Comparison of ENCODE assay signal across 11 cellular contexts in genomic region chr5:15183520-15183919, GRCh38.
DNase-seq lines count a peak whose midpoint lies in the region; ATAC-seq and TF ChIP-seq lines count a peak whose summit lies in the region.
"Had no signal": no experiment of that assay in that cellular context is flagged by ENCODE, and none has a peak within 500 bp of the region (broad histone marks: within the 10 kb centered on the region; RNA-seq: fewer than 3 reads in every experiment).

No MANE protein-coding gene starts in this region.

- H2AFZ ChIP-seq in neural progenitor cell (replicated peaks): no peak overlapping the region

- CTCF ChIA-PET in activated CD8-positive, alpha-beta memory T cell treated with anti-CD3 and anti-CD28 coated beads, Interleukin-2, amount 10 ng/mL, durations not matched to agents 7 days and 5 days (lab: Charles Lee): no interaction called here

- H3K4me1 ChIP-seq in neural progenitor cell: no peaks in the 10 kb centered on the region

- H3K36me3 ChIP-seq in neural progenitor cell: no peaks in the 10 kb centered on the region

- H3K4me1 Mint-ChIP-seq in endothelial cell (ENCODE audit: unreplicated experiment): no peaks in the 10 kb centered on the region
- no peaks in the 10 kb centered on the region for H3K4me1 Mint-ChIP-seq in neural progenitor cell
- no peaks in the 10 kb centered on the region for H3K4me1 Mint-ChIP-seq in activated CD8-positive, alpha-beta memory T cell treated with anti-CD3 and anti-CD28 coated beads, Interleukin-2, amount 10 ng/mL, durations not matched to agents 7 days and 5 days
- H3K4me1 Mint-ChIP-seq: activated naive CD8-positive, alpha-beta T cell treated with anti-CD3 and anti-CD28 coated beads for 36 hours had no signal

- no peaks in the 10 kb centered on the region for H3K27me3 Mint-ChIP-seq in endothelial cell (ENCODE audit: unreplicated experiment)
- peaks cover 2% of the 10 kb centered on the region for H3K27me3 Mint-ChIP-seq in neural progenitor cell (ENCODE audit: insufficient read depth, low read depth)
- no peaks in the 10 kb centered on the region for H3K27me3 Mint-ChIP-seq in activated CD8-positive, alpha-beta memory T cell treated with anti-CD3 and anti-CD28 coated beads, Interleukin-2, amount 10 ng/mL, durations not matched to agents 7 days and 5 days
- H3K27me3 Mint-ChIP-seq: activated naive CD8-positive, alpha-beta T cell treated with anti-CD3 and anti-CD28 coated beads for 36 hours had no signal

- no peaks in the 10 kb centered on the region for H3K79me2 ChIP-seq in neural progenitor cell (ENCODE audit: low read depth)

- no peak for ATAC-seq in activated CD8-positive, alpha-beta memory T cell treated with anti-CD3 and anti-CD28 coated beads, Interleukin-2, amount 10 ng/mL, durations not matched to agents 7 days and 5 days
- ATAC-seq: left colon had no signal

- H4K20me1 ChIP-seq in neural progenitor cell (ENCODE audit: low read depth): no peaks in the 10 kb centered on the region

- no peak overlapping the region for H3K27ac ChIP-seq in neural progenitor cell

- no peak overlapping the region for H3K4me2 ChIP-seq in neural progenitor cell

- DNase-seq in NCI-H524 (lab: John Stamatoyannopoulos, UW): peak; percentile 49 to 66
- DNase-seq in NCI-H524 treated with DMSO at 0.1 percent for 48 hours (lab: John Stamatoyannopoulos, UW): no peak
- peak; percentile 3 for DNase-seq in M059J (ENCODE audit: low read depth)
- no peak for DNase-seq in endothelial cell (ENCODE audit: low spot score)
- no peak for DNase-seq in neural progenitor cell (ENCODE audit: low spot score)
- no peak for DNase-seq in stimulated activated CD4-positive, alpha-beta T cell treated with anti-CD3 and anti-CD28 coated beads, Interleukin-4, amount 100 ng/mL, for 24 hours
- no peak for DNase-seq in activated CD8-positive, alpha-beta memory T cell treated with anti-CD3 and anti-CD28 coated beads, Interleukin-2, amount 10 ng/mL, durations not matched to agents 7 days and 5 days
- DNase-seq in NCI-H1105 (lab: John Stamatoyannopoulos, UW): no peak
- DNase-seq: activated naive CD8-positive, alpha-beta T cell treated with anti-CD3 and anti-CD28 coated beads for 36 hours; cortex of kidney; left colon had no signal

- no peaks in the 10 kb centered on the region for H3F3A ChIP-seq in neural progenitor cell (ENCODE audit: low read depth)

- no peak overlapping the region for H3K9ac ChIP-seq in neural progenitor cell

- H3K27me3 ChIP-seq in neural progenitor cell: no peaks in the 10 kb centered on the region

- H3K9me3 Mint-ChIP-seq in endothelial cell (ENCODE audit: unreplicated experiment) (no peaks in the 10 kb centered on the region), neural progenitor cell (peaks cover 2% of the 10 kb centered on the region)
- peaks cover 3% of the 10 kb centered on the region for H3K9me3 Mint-ChIP-seq in activated CD8-positive, alpha-beta memory T cell treated with anti-CD3 and anti-CD28 coated beads, Interleukin-2, amount 10 ng/mL, durations not matched to agents 7 days and 5 days (ENCODE audit: low read depth)

- no peak overlapping the region for H3K27ac Mint-ChIP-seq in endothelial cell (ENCODE audit: unreplicated experiment)
- no peak overlapping the region for H3K27ac Mint-ChIP-seq in neural progenitor cell
- H3K27ac Mint-ChIP-seq in activated CD8-positive, alpha-beta memory T cell treated with anti-CD3 and anti-CD28 coated beads, Interleukin-2, amount 10 ng/mL, durations not matched to agents 7 days and 5 days: no peak overlapping the region
- H3K27ac Mint-ChIP-seq: activated naive CD8-positive, alpha-beta T cell treated with anti-CD3 and anti-CD28 coated beads for 36 hours had no signal

- no peaks in the 10 kb centered on the region for H3K9me3 ChIP-seq in neural progenitor cell (ENCODE audit: low read depth)

- H3K4me3 Mint-ChIP-seq in endothelial cell (ENCODE audit: unreplicated experiment) (no peak overlapping the region), neural progenitor cell (no peak overlapping the region)
- no peak overlapping the region for H3K4me3 Mint-ChIP-seq in activated CD8-positive, alpha-beta memory T cell treated with anti-CD3 and anti-CD28 coated beads, Interleukin-2, amount 10 ng/mL, durations not matched to agents 7 days and 5 days
- H3K4me3 Mint-ChIP-seq: activated naive CD8-positive, alpha-beta T cell treated with anti-CD3 and anti-CD28 coated beads for 36 hours had no signal

- no peak overlapping the region for H3K4me3 ChIP-seq in neural progenitor cell

- peak; percentile 16 for TF ChIP-seq CTCF in endothelial cell (IDR thresholded peaks at IDR 0.05; ENCODE audit: unreplicated experiment)
- peak; percentile 45 for TF ChIP-seq CTCF in neural progenitor cell (IDR thresholded peaks at IDR 0.05)

- H3K36me3 Mint-ChIP-seq in endothelial cell (ENCODE audit: low read depth, unreplicated experiment): no peaks in the 10 kb centered on the region
- no peaks in the 10 kb centered on the region for H3K36me3 Mint-ChIP-seq in neural progenitor cell
- H3K36me3 Mint-ChIP-seq in activated CD8-positive, alpha-beta memory T cell treated with anti-CD3 and anti-CD28 coated beads, Interleukin-2, amount 10 ng/mL, durations not matched to agents 7 days and 5 days: no peaks in the 10 kb centered on the region
- H3K36me3 Mint-ChIP-seq: activated naive CD8-positive, alpha-beta T cell treated with anti-CD3 and anti-CD28 coated beads for 36 hours had no signal

Comparison
In these comparisons a context has a peak if more than half of its experiments do, and no peak if none do; other contexts are left out.
1. DNase-seq: peak in NCI-H524 (2 of 2) and M059J (single experiment); none in NCI-H524 treated with DMSO at 0.1 percent for 48 hours (single experiment), endothelial cell (single experiment), neural progenitor cell (single experiment), stimulated activated CD4-positive, alpha-beta T cell treated with anti-CD3 and anti-CD28 coated beads, Interleukin-4, amount 100 ng/mL, for 24 hours (single experiment), activated CD8-positive, alpha-beta memory T cell treated with anti-CD3 and anti-CD28 coated beads, Interleukin-2, amount 10 ng/mL, durations not matched to agents 7 days and 5 days (single experiment) and NCI-H1105 (single experiment).